Comparison of ENCODE assay signal across 20 cellular contexts in the genomic region with DNA sequence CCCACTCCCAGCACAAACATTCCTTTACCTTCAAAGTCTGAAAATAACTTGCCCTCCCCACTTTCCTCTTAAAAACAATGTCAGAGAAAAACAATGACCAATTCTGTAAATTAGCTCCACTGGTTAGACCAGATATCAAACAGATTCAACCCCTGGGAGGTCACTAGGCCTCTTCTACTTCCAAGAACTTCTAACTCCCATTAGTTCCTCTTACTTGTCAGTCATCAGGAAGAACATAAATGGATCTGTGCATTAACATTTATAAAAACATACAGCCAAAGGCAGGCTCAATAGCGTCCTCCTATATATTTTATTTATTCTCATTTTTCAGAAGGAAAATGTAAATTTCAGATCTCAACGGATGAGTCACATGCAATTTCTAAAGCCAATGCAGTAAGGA.
"Had no signal": no experiment of that assay in that cellular context is flagged by ENCODE, and none has a peak within 500 bp of the region (broad histone marks: within the 10 kb centered on the region; RNA-seq: fewer than 3 reads in every experiment).

No MANE protein-coding gene starts in this region.

- DNase-seq: activated CD4-positive, alpha-beta T cell treated with anti-CD3 and anti-CD28 coated beads, Interleukin-2, amount 10 ng/mL, durations not matched to agents 24 days and 14 days; activated CD4-positive, CD25-positive, alpha-beta regulatory T cell; activated CD8-positive, alpha-beta T cell treated with anti-CD3 and anti-CD28 coated beads, Interleukin-2, amount 10 ng/mL, durations not matched to agents 7 days and 5 days; activated effector memory CD4-positive, alpha-beta T cell treated with anti-CD3 and anti-CD28 coated beads, Interleukin-2, amount 50 U/mL, for 16 hours; activated T-cell treated with anti-CD3 and anti-CD28 coated beads, Interleukin-2, amount 50 U/mL, for 48 hours; adrenal gland; effector memory CD4-positive, alpha-beta T cell; foreskin melanocyte; heart left ventricle; stimulated activated CD4-positive, alpha-beta T cell treated with anti-CD3 and anti-CD28 coated beads, Interleukin-15, amount 100 ng/mL, for 24 hours; stimulated activated CD4-positive, alpha-beta T cell treated with anti-CD3 and anti-CD28 coated beads, Interleukin-2, amount 100 ng/mL, for 48 hours; stimulated activated naive CD8-positive, alpha-beta T cell treated with anti-CD3 and anti-CD28 coated beads, Interleukin-15, amount 100 ng/mL, for 72 hours; testis; upper lobe of left lung had no signal

- H3K27me3 ChIP-seq: adrenal gland, right atrium auricular region, testis had no signal

- H3K9me3 ChIP-seq: adrenal gland, heart left ventricle, prostate gland, right atrium auricular region, testis, upper lobe of left lung had no signal

- H3K27ac Mint-ChIP-seq: activated CD4-positive, alpha-beta T cell treated with anti-CD3 and anti-CD28 coated beads, Interleukin-2, amount 10 ng/mL, durations not matched to agents 24 days and 14 days; activated CD8-positive, alpha-beta T cell treated with anti-CD3 and anti-CD28 coated beads, Interleukin-2, amount 10 ng/mL, durations not matched to agents 7 days and 5 days; activated naive CD4-positive, alpha-beta T cell treated with anti-CD3 and anti-CD28 coated beads, Interleukin-2, amount 50 U/mL, for 24 hours; stimulated activated naive CD8-positive, alpha-beta T cell treated with anti-CD3 and anti-CD28 coated beads, Interleukin-15, amount 100 ng/mL, for 72 hours; T-helper 2 cell treated with Interferon-gamma antibody and Interleukin-4, amounts not matched to agents 5 μg/mL and 100 μg/mL, for 36 hours had no signal

- H3K4me3 Mint-ChIP-seq: activated CD4-positive, alpha-beta T cell treated with anti-CD3 and anti-CD28 coated beads, Interleukin-2, amount 10 ng/mL, durations not matched to agents 24 days and 14 days; activated CD8-positive, alpha-beta T cell treated with anti-CD3 and anti-CD28 coated beads, Interleukin-2, amount 10 ng/mL, durations not matched to agents 7 days and 5 days; activated naive CD4-positive, alpha-beta T cell treated with anti-CD3 and anti-CD28 coated beads, Interleukin-2, amount 50 U/mL, for 24 hours; stimulated activated naive CD8-positive, alpha-beta T cell treated with anti-CD3 and anti-CD28 coated beads, Interleukin-15, amount 100 ng/mL, for 72 hours; T-helper 2 cell treated with Interferon-gamma antibody and Interleukin-4, amounts not matched to agents 5 μg/mL and 100 μg/mL, for 36 hours had no signal

- H3K4me3 ChIP-seq: adrenal gland, heart left ventricle, prostate gland, right atrium auricular region, testis had no signal

- H3K36me3 ChIP-seq: adrenal gland, heart left ventricle, prostate gland, right atrium auricular region, upper lobe of left lung had no signal

- H3K36me3 Mint-ChIP-seq: activated naive CD4-positive, alpha-beta T cell treated with anti-CD3 and anti-CD28 coated beads, Interleukin-2, amount 50 U/mL, for 24 hours had no signal

- H3K27ac ChIP-seq: adrenal gland, epithelial cell of prostate, prostate gland, testis had no signal

- H3K9me3 Mint-ChIP-seq: activated CD4-positive, alpha-beta T cell treated with anti-CD3 and anti-CD28 coated beads, Interleukin-2, amount 10 ng/mL, durations not matched to agents 24 days and 14 days; activated naive CD4-positive, alpha-beta T cell treated with anti-CD3 and anti-CD28 coated beads, Interleukin-2, amount 50 U/mL, for 24 hours; neural crest cell; stimulated activated naive CD8-positive, alpha-beta T cell treated with anti-CD3 and anti-CD28 coated beads, Interleukin-15, amount 100 ng/mL, for 72 hours; T-helper 2 cell treated with Interferon-gamma antibody and Interleukin-4, amounts not matched to agents 5 μg/mL and 100 μg/mL, for 36 hours had no signal

- H3K4me1 ChIP-seq: prostate gland, testis had no signal
